In the genomic region with DNA sequence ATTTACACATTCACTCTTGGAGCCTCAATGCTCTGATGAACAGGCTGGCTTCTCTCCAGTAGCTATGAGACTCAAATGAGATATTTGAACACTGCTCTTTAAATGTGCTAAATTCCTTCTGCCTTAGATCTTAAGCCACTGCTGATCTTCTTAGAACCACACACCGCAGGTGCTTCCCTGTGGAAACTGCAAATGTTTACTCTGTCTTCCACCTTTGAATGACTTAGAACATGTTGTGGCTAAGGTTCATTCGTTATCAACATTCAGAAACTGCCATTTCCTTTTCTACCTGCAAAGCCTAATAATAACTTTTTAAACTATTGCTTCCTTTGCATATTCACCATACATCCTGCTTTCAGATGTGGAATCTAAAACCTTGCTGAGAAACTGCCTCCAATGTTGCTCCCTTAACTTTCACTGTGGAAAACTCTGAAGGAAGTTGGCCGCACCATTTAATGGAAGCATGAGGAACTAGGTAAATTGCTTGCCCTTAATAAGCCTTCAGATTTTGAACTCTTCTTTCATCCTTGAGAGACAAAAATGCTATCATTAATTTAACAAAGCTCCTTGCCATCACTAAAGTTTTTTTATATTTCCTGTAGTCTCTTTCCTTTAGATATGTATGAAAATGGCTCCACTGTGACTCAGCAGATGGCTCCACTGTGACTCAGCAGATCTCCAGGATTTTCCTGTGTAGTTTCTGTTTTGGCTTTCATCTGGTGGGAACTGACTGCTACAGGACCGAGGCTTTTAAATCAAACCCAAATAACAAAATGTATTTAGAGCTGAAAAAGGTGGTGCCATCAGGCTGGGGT, we compare ENCODE assay signal across 1 cellular context.
TF ChIP-seq lines count a peak whose summit lies in the region.

No MANE protein-coding gene starts in this region.

TF ChIP-seq in K562, 482 proteins besides CTCF, POLR2A, EP300 and RAD21 (continued from another document and continues in another):
- TF ChIP-seq, protein P1, sequence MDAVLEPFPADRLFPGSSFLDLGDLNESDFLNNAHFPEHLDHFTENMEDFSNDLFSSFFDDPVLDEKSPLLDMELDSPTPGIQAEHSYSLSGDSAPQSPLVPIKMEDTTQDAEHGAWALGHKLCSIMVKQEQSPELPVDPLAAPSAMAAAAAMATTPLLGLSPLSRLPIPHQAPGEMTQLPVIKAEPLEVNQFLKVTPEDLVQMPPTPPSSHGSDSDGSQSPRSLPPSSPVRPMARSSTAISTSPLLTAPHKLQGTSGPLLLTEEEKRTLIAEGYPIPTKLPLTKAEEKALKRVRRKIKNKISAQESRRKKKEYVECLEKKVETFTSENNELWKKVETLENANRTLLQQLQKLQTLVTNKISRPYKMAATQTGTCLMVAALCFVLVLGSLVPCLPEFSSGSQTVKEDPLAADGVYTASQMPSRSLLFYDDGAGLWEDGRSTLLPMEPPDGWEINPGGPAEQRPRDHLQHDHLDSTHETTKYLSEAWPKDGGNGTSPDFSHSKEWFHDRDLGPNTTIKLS (IDR thresholded peaks at IDR 0.05; ENCODE audit: borderline replicate concordance, low read depth), result no peak
- TF ChIP-seq, protein P2, sequence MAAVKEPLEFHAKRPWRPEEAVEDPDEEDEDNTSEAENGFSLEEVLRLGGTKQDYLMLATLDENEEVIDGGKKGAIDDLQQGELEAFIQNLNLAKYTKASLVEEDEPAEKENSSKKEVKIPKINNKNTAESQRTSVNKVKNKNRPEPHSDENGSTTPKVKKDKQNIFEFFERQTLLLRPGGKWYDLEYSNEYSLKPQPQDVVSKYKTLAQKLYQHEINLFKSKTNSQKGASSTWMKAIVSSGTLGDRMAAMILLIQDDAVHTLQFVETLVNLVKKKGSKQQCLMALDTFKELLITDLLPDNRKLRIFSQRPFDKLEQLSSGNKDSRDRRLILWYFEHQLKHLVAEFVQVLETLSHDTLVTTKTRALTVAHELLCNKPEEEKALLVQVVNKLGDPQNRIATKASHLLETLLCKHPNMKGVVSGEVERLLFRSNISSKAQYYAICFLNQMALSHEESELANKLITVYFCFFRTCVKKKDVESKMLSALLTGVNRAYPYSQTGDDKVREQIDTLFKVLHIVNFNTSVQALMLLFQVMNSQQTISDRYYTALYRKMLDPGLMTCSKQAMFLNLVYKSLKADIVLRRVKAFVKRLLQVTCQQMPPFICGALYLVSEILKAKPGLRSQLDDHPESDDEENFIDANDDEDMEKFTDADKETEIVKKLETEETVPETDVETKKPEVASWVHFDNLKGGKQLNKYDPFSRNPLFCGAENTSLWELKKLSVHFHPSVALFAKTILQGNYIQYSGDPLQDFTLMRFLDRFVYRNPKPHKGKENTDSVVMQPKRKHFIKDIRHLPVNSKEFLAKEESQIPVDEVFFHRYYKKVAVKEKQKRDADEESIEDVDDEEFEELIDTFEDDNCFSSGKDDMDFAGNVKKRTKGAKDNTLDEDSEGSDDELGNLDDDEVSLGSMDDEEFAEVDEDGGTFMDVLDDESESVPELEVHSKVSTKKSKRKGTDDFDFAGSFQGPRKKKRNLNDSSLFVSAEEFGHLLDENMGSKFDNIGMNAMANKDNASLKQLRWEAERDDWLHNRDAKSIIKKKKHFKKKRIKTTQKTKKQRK (IDR thresholded peaks at IDR 0.05; ENCODE audit: borderline replicate concordance, low read depth, low read length), result no peak
- TF ChIP-seq, protein P3, sequence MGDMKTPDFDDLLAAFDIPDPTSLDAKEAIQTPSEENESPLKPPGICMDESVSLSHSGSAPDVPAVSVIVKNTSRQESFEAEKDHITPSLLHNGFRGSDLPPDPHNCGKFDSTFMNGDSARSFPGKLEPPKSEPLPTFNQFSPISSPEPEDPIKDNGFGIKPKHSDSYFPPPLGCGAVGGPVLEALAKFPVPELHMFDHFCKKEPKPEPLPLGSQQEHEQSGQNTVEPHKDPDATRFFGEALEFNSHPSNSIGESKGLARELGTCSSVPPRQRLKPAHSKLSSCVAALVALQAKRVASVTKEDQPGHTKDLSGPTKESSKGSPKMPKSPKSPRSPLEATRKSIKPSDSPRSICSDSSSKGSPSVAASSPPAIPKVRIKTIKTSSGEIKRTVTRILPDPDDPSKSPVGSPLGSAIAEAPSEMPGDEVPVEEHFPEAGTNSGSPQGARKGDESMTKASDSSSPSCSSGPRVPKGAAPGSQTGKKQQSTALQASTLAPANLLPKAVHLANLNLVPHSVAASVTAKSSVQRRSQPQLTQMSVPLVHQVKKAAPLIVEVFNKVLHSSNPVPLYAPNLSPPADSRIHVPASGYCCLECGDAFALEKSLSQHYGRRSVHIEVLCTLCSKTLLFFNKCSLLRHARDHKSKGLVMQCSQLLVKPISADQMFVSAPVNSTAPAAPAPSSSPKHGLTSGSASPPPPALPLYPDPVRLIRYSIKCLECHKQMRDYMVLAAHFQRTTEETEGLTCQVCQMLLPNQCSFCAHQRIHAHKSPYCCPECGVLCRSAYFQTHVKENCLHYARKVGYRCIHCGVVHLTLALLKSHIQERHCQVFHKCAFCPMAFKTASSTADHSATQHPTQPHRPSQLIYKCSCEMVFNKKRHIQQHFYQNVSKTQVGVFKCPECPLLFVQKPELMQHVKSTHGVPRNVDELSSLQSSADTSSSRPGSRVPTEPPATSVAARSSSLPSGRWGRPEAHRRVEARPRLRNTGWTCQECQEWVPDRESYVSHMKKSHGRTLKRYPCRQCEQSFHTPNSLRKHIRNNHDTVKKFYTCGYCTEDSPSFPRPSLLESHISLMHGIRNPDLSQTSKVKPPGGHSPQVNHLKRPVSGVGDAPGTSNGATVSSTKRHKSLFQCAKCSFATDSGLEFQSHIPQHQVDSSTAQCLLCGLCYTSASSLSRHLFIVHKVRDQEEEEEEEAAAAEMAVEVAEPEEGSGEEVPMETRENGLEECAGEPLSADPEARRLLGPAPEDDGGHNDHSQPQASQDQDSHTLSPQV (IDR thresholded peaks at IDR 0.05), result peak; percentile 84
- TF ChIP-seq CBFA2T2 (conservative IDR thresholded peaks at IDR 0.05) (no peak), NFXL1 (CRISPR knock-in tag; IDR thresholded peaks at IDR 0.05) (peak; percentile 80; the same call in 1 of the 2 replicates), ZNF717 (CRISPR knock-in tag; IDR thresholded peaks at IDR 0.05) (no peak), C11orf30 (IDR thresholded peaks at IDR 0.05; ENCODE audit: low read depth) (peak; percentile 99), ZNF79 (CRISPR knock-in tag; IDR thresholded peaks at IDR 0.05; ENCODE audit: low read depth) (peak; percentile 4; the same call in 1 of the 2 replicates), ZNF316 (IDR thresholded peaks at IDR 0.05) (peak; percentile 100), EGR1 (conservative IDR thresholded peaks at IDR 0.05) (no peak), MTA2 (IDR thresholded peaks at IDR 0.05; ENCODE audit: low read depth) (no peak), FOXA1 (IDR thresholded peaks at IDR 0.05; ENCODE audit: borderline replicate concordance) (no peak), ZNF133 (CRISPR knock-in tag; IDR thresholded peaks at IDR 0.05) (no peak), NR2C2 (CRISPR knock-in tag; IDR thresholded peaks at IDR 0.05) (no peak), NR2C2 (tag; IDR thresholded peaks at IDR 0.05) (peak; percentile 59), EWSR1 (IDR thresholded peaks at IDR 0.05; ENCODE audit: borderline replicate concordance, low read depth, partially characterized antibody) (no peak), MEF2D (tag; conservative IDR thresholded peaks at IDR 0.05; ENCODE audit: low read depth) (peak; percentile 74), POLR3G (IDR thresholded peaks at IDR 0.05; ENCODE audit: extremely low read depth, insufficient read length, insufficient replicate concordance) (no peak), HDAC6 (IDR thresholded peaks at IDR 0.05; ENCODE audit: low read depth, low read length) (no peak), NFE2L1 (tag; IDR thresholded peaks at IDR 0.05; ENCODE audit: borderline replicate concordance, low read depth) (peak; percentile 99), CHCHD3 (CRISPR knock-in tag; IDR thresholded peaks at IDR 0.05) (no peak)
- TF ChIP-seq, protein P4, sequence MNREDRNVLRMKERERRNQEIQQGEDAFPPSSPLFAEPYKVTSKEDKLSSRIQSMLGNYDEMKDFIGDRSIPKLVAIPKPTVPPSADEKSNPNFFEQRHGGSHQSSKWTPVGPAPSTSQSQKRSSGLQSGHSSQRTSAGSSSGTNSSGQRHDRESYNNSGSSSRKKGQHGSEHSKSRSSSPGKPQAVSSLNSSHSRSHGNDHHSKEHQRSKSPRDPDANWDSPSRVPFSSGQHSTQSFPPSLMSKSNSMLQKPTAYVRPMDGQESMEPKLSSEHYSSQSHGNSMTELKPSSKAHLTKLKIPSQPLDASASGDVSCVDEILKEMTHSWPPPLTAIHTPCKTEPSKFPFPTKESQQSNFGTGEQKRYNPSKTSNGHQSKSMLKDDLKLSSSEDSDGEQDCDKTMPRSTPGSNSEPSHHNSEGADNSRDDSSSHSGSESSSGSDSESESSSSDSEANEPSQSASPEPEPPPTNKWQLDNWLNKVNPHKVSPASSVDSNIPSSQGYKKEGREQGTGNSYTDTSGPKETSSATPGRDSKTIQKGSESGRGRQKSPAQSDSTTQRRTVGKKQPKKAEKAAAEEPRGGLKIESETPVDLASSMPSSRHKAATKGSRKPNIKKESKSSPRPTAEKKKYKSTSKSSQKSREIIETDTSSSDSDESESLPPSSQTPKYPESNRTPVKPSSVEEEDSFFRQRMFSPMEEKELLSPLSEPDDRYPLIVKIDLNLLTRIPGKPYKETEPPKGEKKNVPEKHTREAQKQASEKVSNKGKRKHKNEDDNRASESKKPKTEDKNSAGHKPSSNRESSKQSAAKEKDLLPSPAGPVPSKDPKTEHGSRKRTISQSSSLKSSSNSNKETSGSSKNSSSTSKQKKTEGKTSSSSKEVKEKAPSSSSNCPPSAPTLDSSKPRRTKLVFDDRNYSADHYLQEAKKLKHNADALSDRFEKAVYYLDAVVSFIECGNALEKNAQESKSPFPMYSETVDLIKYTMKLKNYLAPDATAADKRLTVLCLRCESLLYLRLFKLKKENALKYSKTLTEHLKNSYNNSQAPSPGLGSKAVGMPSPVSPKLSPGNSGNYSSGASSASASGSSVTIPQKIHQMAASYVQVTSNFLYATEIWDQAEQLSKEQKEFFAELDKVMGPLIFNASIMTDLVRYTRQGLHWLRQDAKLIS (CRISPR knock-in tag; IDR thresholded peaks at IDR 0.05), result no peak
- TF ChIP-seq, protein P5, sequence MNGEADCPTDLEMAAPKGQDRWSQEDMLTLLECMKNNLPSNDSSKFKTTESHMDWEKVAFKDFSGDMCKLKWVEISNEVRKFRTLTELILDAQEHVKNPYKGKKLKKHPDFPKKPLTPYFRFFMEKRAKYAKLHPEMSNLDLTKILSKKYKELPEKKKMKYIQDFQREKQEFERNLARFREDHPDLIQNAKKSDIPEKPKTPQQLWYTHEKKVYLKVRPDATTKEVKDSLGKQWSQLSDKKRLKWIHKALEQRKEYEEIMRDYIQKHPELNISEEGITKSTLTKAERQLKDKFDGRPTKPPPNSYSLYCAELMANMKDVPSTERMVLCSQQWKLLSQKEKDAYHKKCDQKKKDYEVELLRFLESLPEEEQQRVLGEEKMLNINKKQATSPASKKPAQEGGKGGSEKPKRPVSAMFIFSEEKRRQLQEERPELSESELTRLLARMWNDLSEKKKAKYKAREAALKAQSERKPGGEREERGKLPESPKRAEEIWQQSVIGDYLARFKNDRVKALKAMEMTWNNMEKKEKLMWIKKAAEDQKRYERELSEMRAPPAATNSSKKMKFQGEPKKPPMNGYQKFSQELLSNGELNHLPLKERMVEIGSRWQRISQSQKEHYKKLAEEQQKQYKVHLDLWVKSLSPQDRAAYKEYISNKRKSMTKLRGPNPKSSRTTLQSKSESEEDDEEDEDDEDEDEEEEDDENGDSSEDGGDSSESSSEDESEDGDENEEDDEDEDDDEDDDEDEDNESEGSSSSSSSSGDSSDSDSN (IDR thresholded peaks at IDR 0.05; ENCODE audit: borderline replicate concordance in 1 of 2, low read depth in 2 of 2, low read length in 2 of 2), result no peak
- TF ChIP-seq, protein P6, sequence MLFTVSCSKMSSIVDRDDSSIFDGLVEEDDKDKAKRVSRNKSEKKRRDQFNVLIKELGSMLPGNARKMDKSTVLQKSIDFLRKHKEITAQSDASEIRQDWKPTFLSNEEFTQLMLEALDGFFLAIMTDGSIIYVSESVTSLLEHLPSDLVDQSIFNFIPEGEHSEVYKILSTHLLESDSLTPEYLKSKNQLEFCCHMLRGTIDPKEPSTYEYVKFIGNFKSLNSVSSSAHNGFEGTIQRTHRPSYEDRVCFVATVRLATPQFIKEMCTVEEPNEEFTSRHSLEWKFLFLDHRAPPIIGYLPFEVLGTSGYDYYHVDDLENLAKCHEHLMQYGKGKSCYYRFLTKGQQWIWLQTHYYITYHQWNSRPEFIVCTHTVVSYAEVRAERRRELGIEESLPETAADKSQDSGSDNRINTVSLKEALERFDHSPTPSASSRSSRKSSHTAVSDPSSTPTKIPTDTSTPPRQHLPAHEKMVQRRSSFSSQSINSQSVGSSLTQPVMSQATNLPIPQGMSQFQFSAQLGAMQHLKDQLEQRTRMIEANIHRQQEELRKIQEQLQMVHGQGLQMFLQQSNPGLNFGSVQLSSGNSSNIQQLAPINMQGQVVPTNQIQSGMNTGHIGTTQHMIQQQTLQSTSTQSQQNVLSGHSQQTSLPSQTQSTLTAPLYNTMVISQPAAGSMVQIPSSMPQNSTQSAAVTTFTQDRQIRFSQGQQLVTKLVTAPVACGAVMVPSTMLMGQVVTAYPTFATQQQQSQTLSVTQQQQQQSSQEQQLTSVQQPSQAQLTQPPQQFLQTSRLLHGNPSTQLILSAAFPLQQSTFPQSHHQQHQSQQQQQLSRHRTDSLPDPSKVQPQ (CRISPR knock-in tag; IDR thresholded peaks at IDR 0.05; ENCODE audit: borderline replicate concordance), result no peak
- TF ChIP-seq, protein P7, sequence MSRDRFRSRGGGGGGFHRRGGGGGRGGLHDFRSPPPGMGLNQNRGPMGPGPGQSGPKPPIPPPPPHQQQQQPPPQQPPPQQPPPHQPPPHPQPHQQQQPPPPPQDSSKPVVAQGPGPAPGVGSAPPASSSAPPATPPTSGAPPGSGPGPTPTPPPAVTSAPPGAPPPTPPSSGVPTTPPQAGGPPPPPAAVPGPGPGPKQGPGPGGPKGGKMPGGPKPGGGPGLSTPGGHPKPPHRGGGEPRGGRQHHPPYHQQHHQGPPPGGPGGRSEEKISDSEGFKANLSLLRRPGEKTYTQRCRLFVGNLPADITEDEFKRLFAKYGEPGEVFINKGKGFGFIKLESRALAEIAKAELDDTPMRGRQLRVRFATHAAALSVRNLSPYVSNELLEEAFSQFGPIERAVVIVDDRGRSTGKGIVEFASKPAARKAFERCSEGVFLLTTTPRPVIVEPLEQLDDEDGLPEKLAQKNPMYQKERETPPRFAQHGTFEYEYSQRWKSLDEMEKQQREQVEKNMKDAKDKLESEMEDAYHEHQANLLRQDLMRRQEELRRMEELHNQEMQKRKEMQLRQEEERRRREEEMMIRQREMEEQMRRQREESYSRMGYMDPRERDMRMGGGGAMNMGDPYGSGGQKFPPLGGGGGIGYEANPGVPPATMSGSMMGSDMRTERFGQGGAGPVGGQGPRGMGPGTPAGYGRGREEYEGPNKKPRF (IDR thresholded peaks at IDR 0.05; ENCODE audit: low read depth, low read length), result no peak
